ENCODE assay signal across 10 cellular contexts in genomic region chr11:33930317-33931021, GRCh38. TPM values are rescaled to one million over a fixed set of nuclear protein-coding genes. Genes with fewer than 3 reads are reported as not detected.
DNase-seq lines count a peak whose midpoint lies in the region; ATAC-seq and TF ChIP-seq lines count a peak whose summit lies in the region.
"Had no signal": no experiment of that assay in that cellular context is flagged by ENCODE, and none has a peak within 500 bp of the region (broad histone marks: within the 10 kb centered on the region; RNA-seq: fewer than 3 reads in every experiment).

No MANE protein-coding gene starts in this region.

- ATAC-seq in psoas muscle = peak; percentile 32 to 80 (median 52)
- ATAC-seq in activated naive CD8-positive, alpha-beta T cell treated with anti-CD3 and anti-CD28 coated beads, Interleukin-2, amount 50 U/mL, for 24 hours = no peak

- H3K9me3 ChIP-seq in psoas muscle = no peaks in the 10 kb centered on the region
- H3K9me3 ChIP-seq in MG63 = no peaks in the 10 kb centered on the region; the same call in none of the 2 replicates

- no peak for TF ChIP-seq CTCF in RWPE1 (conservative IDR thresholded peaks at IDR 0.05; ENCODE audit: low read depth)
- no peak for TF ChIP-seq CTCF in foreskin fibroblast (IDR thresholded peaks at IDR 0.05; ENCODE audit: low read depth, low read length)
- TF ChIP-seq CTCF in psoas muscle (IDR thresholded peaks at IDR 0.05) = no peak

- intact Hi-C loops in psoas muscle (cut with DNase I) = no loop called here

- no peak overlapping the region for H3K4me3 ChIP-seq in foreskin fibroblast (ENCODE audit: low read depth in 1 of 2, low read length in 2 of 2)
- H3K4me3 ChIP-seq in psoas muscle = peak overlapping the region; percentile 15
- H3K4me3 ChIP-seq in MG63 = no peak overlapping the region

- H3K36me3 Mint-ChIP-seq in activated naive CD8-positive, alpha-beta T cell treated with anti-CD3 and anti-CD28 coated beads, Interleukin-2, amount 50 U/mL, for 24 hours (ENCODE audit: low read depth) = peaks cover 2% of the 10 kb centered on the region
- no peaks in the 10 kb centered on the region for H3K36me3 Mint-ChIP-seq in activated naive CD4-positive, alpha-beta T cell treated with anti-CD3 and anti-CD28 coated beads, Interleukin-2, amount 10 ng/mL, durations not matched to agents 7 days and 5 days

- no peak overlapping the region for H3K27ac Mint-ChIP-seq in activated naive CD8-positive, alpha-beta T cell treated with anti-CD3 and anti-CD28 coated beads, Interleukin-2, amount 50 U/mL, for 24 hours
- H3K27ac Mint-ChIP-seq in activated naive CD4-positive, alpha-beta T cell treated with anti-CD3 and anti-CD28 coated beads, Interleukin-2, amount 10 ng/mL, durations not matched to agents 7 days and 5 days = no peak overlapping the region

- H3K27me3 ChIP-seq in psoas muscle (ENCODE audit: insufficient read depth in 3 of 3, low read length in 2 of 3) = no peaks in the 10 kb centered on the region
- H3K27me3 ChIP-seq in MG63 = no peaks in the 10 kb centered on the region

- peaks cover 14% of the 10 kb centered on the region for H3K4me1 ChIP-seq in psoas muscle

- peak; percentile 68 for DNase-seq in GM03348 (ENCODE audit: low spot score)
- no peak for DNase-seq in RWPE1 (ENCODE audit: low spot score)
- peak; percentile 24 to 25 for DNase-seq in foreskin fibroblast
- DNase-seq in psoas muscle = peak in 1 of 2 donors; percentile 15
- DNase-seq in T1000 (lab: John Stamatoyannopoulos, UW) = no peak
- no peak for DNase-seq in activated naive CD8-positive, alpha-beta T cell treated with anti-CD3 and anti-CD28 coated beads, Interleukin-2, amount 50 U/mL, for 24 hours
- no peak for DNase-seq in activated naive CD4-positive, alpha-beta T cell treated with anti-CD3 and anti-CD28 coated beads, Interleukin-2, amount 10 ng/mL, durations not matched to agents 7 days and 5 days
- DNase-seq in MG63 = no peak
- DNase-seq: activated naive CD4-positive, alpha-beta T cell treated with Interleukin-2 at 50 U/mL for 16 hours had no signal

- 17 to 25% (median 20%) methylated on average over 7 of the region's 7 CpGs for WGBS in psoas muscle, 3 donors

- POLR2A ChIA-PET in RWPE1 (lab: Yijun Ruan, JAX; ENCODE audit: low non-redundant PET) = no interaction called here

- H3K27me3 Mint-ChIP-seq in activated naive CD8-positive, alpha-beta T cell treated with anti-CD3 and anti-CD28 coated beads, Interleukin-2, amount 50 U/mL, for 24 hours = peaks cover 33% of the 10 kb centered on the region
- peaks cover 17% of the 10 kb centered on the region for H3K27me3 Mint-ChIP-seq in activated naive CD4-positive, alpha-beta T cell treated with anti-CD3 and anti-CD28 coated beads, Interleukin-2, amount 10 ng/mL, durations not matched to agents 7 days and 5 days

- no peak overlapping the region for H3K4me3 Mint-ChIP-seq in activated naive CD8-positive, alpha-beta T cell treated with anti-CD3 and anti-CD28 coated beads, Interleukin-2, amount 50 U/mL, for 24 hours
- no peak overlapping the region for H3K4me3 Mint-ChIP-seq in activated naive CD4-positive, alpha-beta T cell treated with anti-CD3 and anti-CD28 coated beads, Interleukin-2, amount 10 ng/mL, durations not matched to agents 7 days and 5 days

- peaks cover 2% of the 10 kb centered on the region for H3K4me1 Mint-ChIP-seq in activated naive CD8-positive, alpha-beta T cell treated with anti-CD3 and anti-CD28 coated beads, Interleukin-2, amount 50 U/mL, for 24 hours
- H3K4me1 Mint-ChIP-seq in activated naive CD4-positive, alpha-beta T cell treated with anti-CD3 and anti-CD28 coated beads, Interleukin-2, amount 10 ng/mL, durations not matched to agents 7 days and 5 days = peaks cover 2% of the 10 kb centered on the region

- peak overlapping the region; percentile 79 for H3K27ac ChIP-seq in RWPE1
- peak overlapping the region; percentile 60 for H3K27ac ChIP-seq in psoas muscle
- H3K27ac ChIP-seq: KMS-11 had no signal

- peaks cover 25% of the 10 kb centered on the region for H3K9me3 Mint-ChIP-seq in activated naive CD8-positive, alpha-beta T cell treated with anti-CD3 and anti-CD28 coated beads, Interleukin-2, amount 50 U/mL, for 24 hours
- peaks cover 12% of the 10 kb centered on the region for H3K9me3 Mint-ChIP-seq in activated naive CD4-positive, alpha-beta T cell treated with anti-CD3 and anti-CD28 coated beads, Interleukin-2, amount 10 ng/mL, durations not matched to agents 7 days and 5 days

- no peaks in the 10 kb centered on the region for H3K36me3 ChIP-seq in psoas muscle (ENCODE audit: insufficient read depth in 1 of 2, low read depth in 1 of 2)
- no peaks in the 10 kb centered on the region for H3K36me3 ChIP-seq in MG63

- CTCF ChIA-PET in RWPE1 (lab: Yijun Ruan, JAX) = interaction anchor here (0.6 kb wide), 1 partner anchor 12 kb away, joined by 3 read pairs; no protein-coding TSS in a partner anchor
- CTCF ChIA-PET in activated naive CD4-positive, alpha-beta T cell treated with anti-CD3 and anti-CD28 coated beads, Interleukin-2, amount 10 ng/mL, durations not matched to agents 7 days and 5 days (lab: Charles Lee) = interaction anchor here (0.6 kb wide), 1 partner anchor 32 kb away, joined by 3 read pairs; no protein-coding TSS in a partner anchor

RNA-seq across cellular contexts. Expression of gene LMO2, which starts 38.6 kb away (rescaled TPM):
- total RNA-seq in psoas muscle = 10 to 100 TPM; 11.1 to 47.1 (median 14.6) TPM
- 10 to 100 TPM in 1 of 3 donors, 1 to 10 TPM in 2; 8.0 to 12.3 (median 9.5) TPM for polyA plus RNA-seq in psoas muscle
- not detected in 2 replicates for total RNA-seq in MG63 (2014; rRNA removed; shearing (Covaris generic); ENCODE audit: low replicate concordance)

Comparison
In these comparisons a context has a peak if more than half of its experiments do, and no peak if none do; other contexts are left out.
1. DNase-seq: peak in GM03348 (single experiment) and foreskin fibroblast (2 of 2); none in RWPE1 (single experiment), T1000 (single experiment), activated naive CD8-positive, alpha-beta T cell treated with anti-CD3 and anti-CD28 coated beads, Interleukin-2, amount 50 U/mL, for 24 hours (single experiment), activated naive CD4-positive, alpha-beta T cell treated with anti-CD3 and anti-CD28 coated beads, Interleukin-2, amount 10 ng/mL, durations not matched to agents 7 days and 5 days (single experiment) and MG63 (single experiment).
2. RNA of gene LMO2, which starts 38.6 kb away (total RNA-seq): 11.1 to 47.1 TPM in psoas muscle; not detected in MG63; every median in the first group is over 10 times any median in the second.